ENCODE assay signal across 27 cellular contexts in the genomic region with DNA sequence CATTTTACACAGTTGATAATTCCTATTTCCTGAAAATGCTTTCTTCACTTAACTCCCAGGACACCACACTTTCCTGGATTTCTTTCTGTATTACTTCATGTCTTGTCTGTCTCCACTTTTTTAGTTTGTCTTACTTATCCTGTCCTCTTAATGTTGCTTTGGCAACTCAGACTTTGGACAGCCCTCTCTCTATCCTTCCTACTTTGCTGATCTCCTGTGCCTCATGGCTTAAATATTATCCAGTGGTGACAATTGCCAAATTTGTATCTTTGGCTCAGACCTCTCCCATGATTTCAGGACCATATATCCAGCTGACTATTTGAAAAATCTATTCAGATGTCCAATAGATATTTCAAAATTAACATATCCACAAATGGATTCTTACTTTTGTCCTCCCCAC. TPM values are rescaled to one million over a fixed set of nuclear protein-coding genes. Genes with fewer than 3 reads are reported as not detected.
A peak's percentile ranks its signal among the peaks of the same experiment; 100 is the strongest.
DNase-seq lines count a peak whose midpoint lies in the region; ATAC-seq, FAIRE-seq and TF ChIP-seq lines count a peak whose summit lies in the region.
"Had no signal": no experiment of that assay in that cellular context is flagged by ENCODE, and none has a peak within 500 bp of the region (broad histone marks: within the 10 kb centered on the region; RNA-seq: fewer than 3 reads in every experiment).

No MANE protein-coding gene starts in this region.

- POLR2A ChIA-PET in HepG2 (lab: Yijun Ruan, JAX) = no interaction called here

- no peaks in the 10 kb centered on the region for H4K20me1 ChIP-seq in HepG2 (ENCODE audit: insufficient read depth, low read length)
- H4K20me1 ChIP-seq: BLaER1 treated with 17β-estradiol and CSF1 and Interleukin-3, amounts not matched to agents 10 nM and 100 nM had no signal

- no peak overlapping the region for H3K23ac ChIP-seq in mesenchymal stem cell (ENCODE audit: low read length in 2 of 2)

- no peak overlapping the region for H3K14ac ChIP-seq in mesenchymal stem cell (ENCODE audit: low read length in 2 of 2)

- H4K91ac ChIP-seq in mesenchymal stem cell (ENCODE audit: low read length) = no peak overlapping the region

- no peak overlapping the region for H4K8ac ChIP-seq in mesenchymal stem cell (ENCODE audit: low read length)

- intact Hi-C loops in HepG2 (cut with micrococcal nuclease; ENCODE audit: unreplicated experiment) (no loop called here), right lobe of liver (cut with DNase I) (no loop called here), sciatic nerve (cut with DNase I) (no loop called here)

- H3K9ac ChIP-seq in liver (ENCODE audit: low read depth in 1 of 2, low read length in 2 of 2) (peak overlapping the region in 1 of 2 donors; percentile 26), HepG2 (ENCODE audit: insufficient read depth, low read depth, low read length) (no peak overlapping the region), mesenchymal stem cell (ENCODE audit: low read length) (no peak overlapping the region)
- H3K9ac ChIP-seq: BLaER1 treated with 17β-estradiol and CSF1 and Interleukin-3, amounts not matched to agents 10 nM and 100 nM had no signal

- FAIRE-seq in HepG2 (lab: Jason Lieb, UNC) = no peak
- FAIRE-seq: A549, GM12878, GM12892, GM18507 had no signal

- H3K27me3 ChIP-seq in liver (ENCODE audit: control insufficient read depth in 4 of 4, insufficient read depth in 4 of 4, low read length in 3 of 4) (no peaks in the 10 kb centered on the region), HepG2 (ENCODE audit: control insufficient read depth in 1 of 2, insufficient read depth in 2 of 2, low read length in 2 of 2) (no peaks in the 10 kb centered on the region), right lobe of liver (no peaks in the 10 kb centered on the region), mesenchymal stem cell (ENCODE audit: control insufficient read depth in 1 of 2, insufficient read depth in 1 of 2, low read length in 2 of 2) (no peaks in the 10 kb centered on the region)
- H3K27me3 ChIP-seq: BLaER1 treated with 17β-estradiol and CSF1 and Interleukin-3, amounts not matched to agents 10 nM and 100 nM had no signal

- no peak overlapping the region for H3K4ac ChIP-seq in mesenchymal stem cell (ENCODE audit: low read depth in 1 of 2, low read length in 2 of 2)

- in situ Hi-C loops in HepG2 (cut with HindIII; ENCODE audit: extremely low pct_ligation_motif_present, low pct_unique_long_range_greater_than_20kb) = no loop called here

- no peak for ATAC-seq in HepG2
- ATAC-seq in right lobe of liver = peak; percentile 90 to 96 (median 92)
- peak; percentile 47 for ATAC-seq in sciatic nerve
- ATAC-seq: A549, GM12878 had no signal

- H2AK5ac ChIP-seq in mesenchymal stem cell (ENCODE audit: low read length, severe bottlenecking) = no peak overlapping the region

- no peak for TF ChIP-seq EP300 in HepG2 (IDR thresholded peaks at IDR 0.05; ENCODE audit: low read depth in 2 of 2, low read length in 2 of 2)
- no peak for TF ChIP-seq EP300 in HepG2 (CRISPR knock-in tag; IDR thresholded peaks at IDR 0.05; ENCODE audit: borderline replicate concordance)

- no peak overlapping the region for H2BK120ac ChIP-seq in mesenchymal stem cell (ENCODE audit: low read depth, low read length)

- H3K4me1 ChIP-seq in liver (ENCODE audit: control insufficient read depth in 4 of 4, insufficient read depth in 4 of 4, low read length in 3 of 4) (peaks cover 1 to 31% (median 27%) of the 10 kb centered on the region in 4 donors), HepG2 (ENCODE audit: insufficient read depth, low read length) (peaks cover 6% of the 10 kb centered on the region; the same call in 1 of the 2 replicates), right lobe of liver (peaks cover 0 to 33% (median 1%) of the 10 kb centered on the region in 4 donors), mesenchymal stem cell (ENCODE audit: control insufficient read depth, insufficient read depth, low read depth, low read length) (no peaks in the 10 kb centered on the region)
- H3K4me1 ChIP-seq: A549; BLaER1 treated with 17β-estradiol and CSF1 and Interleukin-3, amounts not matched to agents 10 nM and 100 nM had no signal

- BruUV-seq in HepG2 (replicated peaks; lab: Mats Ljungman, UMichigan) = no TSS peak

- H3K79me2 ChIP-seq in HepG2 (ENCODE audit: insufficient read depth, low read length) = no peaks in the 10 kb centered on the region

- CTCF ChIA-PET in HepG2 (lab: Yijun Ruan, JAX; ENCODE audit: low intra/inter-chr PET ratio, low total read pairs) = no interaction called here

- H3K4me3 ChIP-seq in liver (ENCODE audit: low read depth in 1 of 3, low read length in 3 of 3) (no peak overlapping the region), HepG2 (replicated peaks in 1 of 3; ENCODE audit: insufficient read depth in 1 of 3, low read depth in 2 of 3, low read length in 3 of 3) (no peak overlapping the region), right lobe of liver (no peak overlapping the region), mesenchymal stem cell (ENCODE audit: insufficient read depth in 1 of 2, low read depth in 1 of 2, low read length in 2 of 2) (no peak overlapping the region)
- H3K4me3 ChIP-seq: A549; BLaER1 treated with 17β-estradiol and CSF1 and Interleukin-3, amounts not matched to agents 10 nM and 100 nM; GM12878 had no signal

- peak; percentile 54 to 59 for TF ChIP-seq RAD21 in liver (IDR thresholded peaks at IDR 0.05)
- TF ChIP-seq RAD21 in HepG2 (CRISPR knock-in tag; IDR thresholded peaks at IDR 0.05) = no peak

- H2BK12ac ChIP-seq in mesenchymal stem cell (ENCODE audit: low read length in 2 of 2) = no peak overlapping the region

- no peak overlapping the region for H3K4me2 ChIP-seq in HepG2 (ENCODE audit: low read depth, low read length)
- no peak overlapping the region for H3K4me2 ChIP-seq in mesenchymal stem cell (ENCODE audit: low read length, poor library complexity, severe bottlenecking)
- H3K4me2 ChIP-seq: A549; BLaER1 treated with 17β-estradiol and CSF1 and Interleukin-3, amounts not matched to agents 10 nM and 100 nM had no signal

- H3K27ac ChIP-seq in liver (ENCODE audit: low read depth in 1 of 2, low read length in 2 of 2) (peak overlapping the region; percentile 76 to 81), HepG2 (ENCODE audit: extremely low read length, insufficient read depth, low read length) (no peak overlapping the region), right lobe of liver (peak overlapping the region; percentile 36 to 85 (median 68)), mesenchymal stem cell (ENCODE audit: low read length, poor library complexity, severe bottlenecking) (no peak overlapping the region)
- H3K27ac ChIP-seq: 22Rv1; A549; BLaER1 treated with 17β-estradiol and CSF1 and Interleukin-3, amounts not matched to agents 10 nM and 100 nM; C4-2B had no signal

- TF ChIP-seq POLR2A in HepG2 (IDR thresholded peaks at IDR 0.05; ENCODE audit: insufficient read depth in 1 of 2, low read depth in 2 of 2, low read length in 2 of 2) = no peak
- no peak for TF ChIP-seq POLR2A in right lobe of liver (IDR thresholded peaks at IDR 0.05)

- H3K36me3 ChIP-seq in liver (ENCODE audit: control insufficient read depth in 4 of 4, insufficient read depth in 3 of 4, low read depth in 1 of 4, low read length in 3 of 4) = no peaks in the 10 kb centered on the region
- no peaks in the 10 kb centered on the region for H3K36me3 ChIP-seq in HepG2 (replicated peaks in 1 of 2; ENCODE audit: control insufficient read depth in 1 of 2, insufficient read depth in 2 of 2, low read length in 2 of 2)
- no peaks in the 10 kb centered on the region for H3K36me3 ChIP-seq in right lobe of liver
- H3K36me3 ChIP-seq in mesenchymal stem cell (ENCODE audit: control insufficient read depth in 1 of 2, insufficient read depth in 2 of 2, low read depth in 1 of 2, low read length in 2 of 2) = no peaks in the 10 kb centered on the region
- H3K36me3 ChIP-seq: BLaER1 treated with 17β-estradiol and CSF1 and Interleukin-3, amounts not matched to agents 10 nM and 100 nM had no signal

- H2AFZ ChIP-seq in HepG2 (ENCODE audit: low read length) (no peak overlapping the region), mesenchymal stem cell (ENCODE audit: low read depth, low read length) (no peak overlapping the region)

- H3K9me3 ChIP-seq in liver (ENCODE audit: control insufficient read depth in 4 of 4, low read length in 3 of 4) (no peaks in the 10 kb centered on the region), HepG2 (ENCODE audit: low read length) (no peaks in the 10 kb centered on the region), right lobe of liver (no peaks in the 10 kb centered on the region), mesenchymal stem cell (ENCODE audit: control insufficient read depth, low read length) (no peaks in the 10 kb centered on the region)
- H3K9me3 ChIP-seq: A549; BLaER1 treated with 17β-estradiol and CSF1 and Interleukin-3, amounts not matched to agents 10 nM and 100 nM had no signal

- no peak overlapping the region for H2BK15ac ChIP-seq in mesenchymal stem cell (ENCODE audit: low read depth, poor library complexity, severe bottlenecking)

- H3K18ac ChIP-seq in mesenchymal stem cell (ENCODE audit: low read depth in 1 of 2, low read length in 2 of 2) = no peak overlapping the region

- TF ChIP-seq CTCF in liver (IDR thresholded peaks at IDR 0.05; ENCODE audit: low read depth, low read length, missing input control) = no peak
- no peak for TF ChIP-seq CTCF in HepG2 (CRISPR knock-in tag; IDR thresholded peaks at IDR 0.05)
- no peak for TF ChIP-seq CTCF in right lobe of liver (IDR thresholded peaks at IDR 0.05)

- no peak overlapping the region for H2BK5ac ChIP-seq in mesenchymal stem cell (ENCODE audit: low read depth, low read length, poor library complexity, severe bottlenecking)

- no peak for DNase-seq in HepG2 (ENCODE audit: low spot score)
- DNase-seq in kidney tubule cell (ENCODE audit: low spot score) = peak; percentile 22
- DNase-seq in right lobe of liver = peak in 1 of 3 donors; percentile 59
- no peak for DNase-seq in sciatic nerve (ENCODE audit: low spot score)
- DNase-seq in GOT3 (lab: John Stamatoyannopoulos, UW) = no peak
- DNase-seq in mesenchymal stem cell = no peak
- DNase-seq in mesenteric fat pad (ENCODE audit: low spot score) = no peak
- DNase-seq: AML-193; CD4-positive, alpha-beta memory T cell; CD4-positive, CD25-positive, alpha-beta regulatory T cell; CD8-positive, alpha-beta memory T cell; COR-L47; DMS 273 treated with DMSO at 0.1 percent for 48 hours; DMS153; DMS53; DMS79; DND-41; EL; GDM1 had no signal

- no peaks in the 10 kb centered on the region for H3K79me1 ChIP-seq in mesenchymal stem cell (replicated peaks; ENCODE audit: low read length, poor library complexity, severe bottlenecking)

RNA-seq across cellular contexts. Expression of a gene that starts 39.9 kb away (rescaled TPM):
- total RNA-seq in liver = 10 to 100 TPM; 10.8 to 19.0 TPM
- polyA plus RNA-seq in liver = 10 to 100 TPM in 1 of 2 donors, 1 to 10 TPM in 1; 8.6 to 15.7 TPM
- total RNA-seq in HepG2 (2016; rRNA removed; fragmentation: Illumina TruSeq; extraction: Trizol) = 5.4 and 6.3 TPM in 2 replicates
- total RNA-seq in HepG2 (2016; cell fraction: cytosol; rRNA removed; fragmentation: Illumina TruSeq; extraction: Trizol; ENCODE audit: low read depth) = 0.40 and 0.44 TPM in 2 replicates
- 4.6 and 6.1 TPM in 2 replicates for total RNA-seq in HepG2 (2016; cell fraction: insoluble cytoplasmic fraction; rRNA removed; fragmentation: Illumina TruSeq; extraction: Trizol)
- total RNA-seq in HepG2 (2016; cell fraction: membrane; rRNA removed; fragmentation: Illumina TruSeq; extraction: Trizol) = 0.62 and 1.2 TPM in 2 replicates
- total RNA-seq in HepG2 (2016; cell fraction: nucleus; rRNA removed; fragmentation: Illumina TruSeq; extraction: Trizol) = 5.1 and 5.8 TPM in 2 replicates
- polyA plus RNA-seq in HepG2 (2011; rRNA removed) = 2.3 and 2.4 TPM in 2 replicates
- 0.43 and 1.1 TPM in 2 replicates for polyA plus RNA-seq in HepG2 (2011; cell fraction: cytosol; rRNA removed)
- 2.7 and 3.7 TPM in 2 replicates for polyA plus RNA-seq in HepG2 (2011; cell fraction: nucleus; rRNA removed)
- 2.0 and 2.5 TPM in 2 replicates for polyA plus RNA-seq in HepG2 (2012)
- polyA plus RNA-seq in HepG2 (2016; cell fraction: cytosol; fragmentation: Illumina TruSeq; extraction: Trizol; ENCODE audit: low read depth) = 0.16 and 0.23 TPM in 2 replicates
- polyA plus RNA-seq in HepG2 (2016; cell fraction: insoluble cytoplasmic fraction; fragmentation: Illumina TruSeq; extraction: Trizol; ENCODE audit: low read depth) = 4.1 and 4.4 TPM in 2 replicates
- 0.43 and 0.55 TPM in 2 replicates for polyA plus RNA-seq in HepG2 (2016; cell fraction: membrane; fragmentation: Illumina TruSeq; extraction: Trizol; ENCODE audit: low read depth)
- polyA plus RNA-seq in HepG2 (2016; cell fraction: nucleus; fragmentation: Illumina TruSeq; extraction: Trizol; ENCODE audit: insufficient read depth, low read depth) = 6.8 and 8.7 TPM in 2 replicates
- polyA minus RNA-seq in HepG2 (2011; rRNA and poly(A)+ RNA removed; ENCODE audit: low replicate concordance) = 0.16 and 2.0 TPM in 2 replicates
- 0.88 and 1.3 TPM in 2 replicates for polyA minus RNA-seq in HepG2 (2011; cell fraction: cytosol; rRNA and poly(A)+ RNA removed)
- 5.2 and 6.8 TPM in 2 replicates for polyA minus RNA-seq in HepG2 (2011; cell fraction: nucleus; rRNA and poly(A)+ RNA removed)
- 10 to 100 TPM; 15.9 to 19.9 (median 18.4) TPM for total RNA-seq in right lobe of liver
- total RNA-seq in sciatic nerve = 23.2 TPM
- 6.5 TPM for polyA plus RNA-seq in mesenchymal stem cell (2013, experiment 1 of 2)
- 7.3 TPM for polyA plus RNA-seq in mesenchymal stem cell (2013, experiment 2 of 2)
- 5.9 TPM for total RNA-seq in mesenteric fat pad
- total RNA-seq: CD4-positive, CD25-positive, alpha-beta regulatory T cell had no signal
- polyA plus RNA-seq: CD8-positive, alpha-beta memory T cell had no signal

Comparison
In these comparisons a context has a peak if more than half of its experiments do, and no peak if none do; other contexts are left out.
1. H3K27ac ChIP-seq: peak in liver (2 of 2) and right lobe of liver (3 of 3); none in HepG2 (single experiment) and mesenchymal stem cell (single experiment).